Comparison of ENCODE assay signal across 24 cellular contexts in genomic region chr18:49850636-49851035, GRCh38.
"Had no signal": no experiment of that assay in that cellular context is flagged by ENCODE, and none has a peak within 500 bp of the region (broad histone marks: within the 10 kb centered on the region; RNA-seq: fewer than 3 reads in every experiment).

No MANE protein-coding gene starts in this region.

- H3K27ac Mint-ChIP-seq: activated CD4-positive, alpha-beta T cell treated with anti-CD3 and anti-CD28 coated beads, Interleukin-2, amount 10 ng/mL, durations not matched to agents 7 days and 5 days; activated CD8-positive, alpha-beta memory T cell treated with anti-CD3 and anti-CD28 coated beads, Interleukin-2, amount 10 ng/mL, durations not matched to agents 7 days and 5 days; activated CD8-positive, alpha-beta T cell treated with anti-CD3 and anti-CD28 coated beads for 36 hours; activated naive CD8-positive, alpha-beta T cell treated with anti-CD3 and anti-CD28 coated beads, Interleukin-2, amount 50 U/mL, for 24 hours; dendritic cell treated with granulocyte-macrophage colony-stimulating factor and Interleukin-4, amounts not matched to agents 40 ng/mL and 50 ng/mL, for 4 days; memory B cell; neural progenitor cell; progenitor cell of endocrine pancreas; T-helper 2 cell treated with Interferon-gamma antibody and Interleukin-4, amounts not matched to agents 5 μg/mL and 100 μg/mL, for 36 hours had no signal

- H3K27ac ChIP-seq: neural progenitor cell, spleen, VCaP had no signal

- H3K9me3 ChIP-seq: spleen, thyroid gland had no signal

- H3K4me1 Mint-ChIP-seq: activated CD8-positive, alpha-beta memory T cell treated with anti-CD3 and anti-CD28 coated beads, Interleukin-2, amount 10 ng/mL, durations not matched to agents 7 days and 5 days; activated naive CD8-positive, alpha-beta T cell treated with anti-CD3 and anti-CD28 coated beads, Interleukin-2, amount 50 U/mL, for 24 hours; memory B cell had no signal

- H3K27me3 Mint-ChIP-seq: progenitor cell of endocrine pancreas had no signal

- H3K4me2 ChIP-seq: neural progenitor cell had no signal

- FAIRE-seq: urothelium cell line had no signal

- H3K36me3 ChIP-seq: neural progenitor cell, thyroid gland had no signal

- H3K9ac ChIP-seq: neural progenitor cell had no signal

- H2AFZ ChIP-seq: neural progenitor cell had no signal

- H3K9me3 Mint-ChIP-seq: activated CD4-positive, alpha-beta T cell treated with anti-CD3 and anti-CD28 coated beads, Interleukin-2, amount 10 ng/mL, durations not matched to agents 7 days and 5 days; activated CD8-positive, alpha-beta T cell treated with anti-CD3 and anti-CD28 coated beads for 36 hours; activated naive CD8-positive, alpha-beta T cell treated with anti-CD3 and anti-CD28 coated beads, Interleukin-2, amount 50 U/mL, for 24 hours; dendritic cell treated with granulocyte-macrophage colony-stimulating factor and Interleukin-4, amounts not matched to agents 40 ng/mL and 50 ng/mL, for 4 days; memory B cell; naive thymus-derived CD4-positive, alpha-beta T cell; neural progenitor cell; T-helper 2 cell treated with Interferon-gamma antibody and Interleukin-4, amounts not matched to agents 5 μg/mL and 100 μg/mL, for 36 hours had no signal

- DNase-seq: activated CD4-positive, alpha-beta T cell treated with anti-CD3 and anti-CD28 coated beads, Interleukin-2, amount 10 ng/mL, durations not matched to agents 7 days and 5 days; activated CD8-positive, alpha-beta memory T cell treated with anti-CD3 and anti-CD28 coated beads, Interleukin-2, amount 10 ng/mL, durations not matched to agents 7 days and 5 days; activated CD8-positive, alpha-beta T cell treated with anti-CD3 and anti-CD28 coated beads for 36 hours; activated effector memory CD4-positive, alpha-beta T cell treated with anti-CD3 and anti-CD28 coated beads, Interleukin-2, amount 50 U/mL, for 16 hours; activated naive CD4-positive, alpha-beta T cell treated with anti-CD3 and anti-CD28 coated beads, Interleukin-2, amount 50 U/mL, for 16 hours; activated naive CD8-positive, alpha-beta T cell treated with anti-CD3 and anti-CD28 coated beads, Interleukin-2, amount 50 U/mL, for 24 hours; activated T-cell treated with anti-CD3 and anti-CD28 coated beads for 4 hours; effector CD8-positive, alpha-beta T cell; foreskin melanocyte; hypothalamus; naive thymus-derived CD4-positive, alpha-beta T cell; spleen; stimulated activated CD4-positive, alpha-beta T cell treated with anti-CD3 and anti-CD28 coated beads, Interleukin-4, amount 100 ng/mL, for 1 hour; stimulated activated naive CD4-positive, alpha-beta T cell; thyroid gland had no signal

- H3K36me3 Mint-ChIP-seq: activated CD8-positive, alpha-beta memory T cell treated with anti-CD3 and anti-CD28 coated beads, Interleukin-2, amount 10 ng/mL, durations not matched to agents 7 days and 5 days; naive thymus-derived CD4-positive, alpha-beta T cell had no signal

- H3K4me3 Mint-ChIP-seq: activated CD4-positive, alpha-beta T cell treated with anti-CD3 and anti-CD28 coated beads, Interleukin-2, amount 10 ng/mL, durations not matched to agents 7 days and 5 days; activated CD8-positive, alpha-beta memory T cell treated with anti-CD3 and anti-CD28 coated beads, Interleukin-2, amount 10 ng/mL, durations not matched to agents 7 days and 5 days; activated CD8-positive, alpha-beta T cell treated with anti-CD3 and anti-CD28 coated beads for 36 hours; activated naive CD8-positive, alpha-beta T cell treated with anti-CD3 and anti-CD28 coated beads, Interleukin-2, amount 50 U/mL, for 24 hours; dendritic cell treated with granulocyte-macrophage colony-stimulating factor and Interleukin-4, amounts not matched to agents 40 ng/mL and 50 ng/mL, for 4 days; memory B cell; naive thymus-derived CD4-positive, alpha-beta T cell; neural progenitor cell; T-helper 2 cell treated with Interferon-gamma antibody and Interleukin-4, amounts not matched to agents 5 μg/mL and 100 μg/mL, for 36 hours had no signal

- H3K27me3 ChIP-seq: neural progenitor cell, thyroid gland had no signal

- H3K4me3 ChIP-seq: neural progenitor cell, spleen, thyroid gland had no signal

- ATAC-seq: activated CD4-positive, CD25-positive, alpha-beta regulatory T cell treated with anti-CD3 and anti-CD28 coated beads, Interleukin-2, amount 50 U/mL, for 24 hours; activated CD8-positive, alpha-beta memory T cell treated with anti-CD3 and anti-CD28 coated beads, Interleukin-2, amount 10 ng/mL, durations not matched to agents 7 days and 5 days; activated CD8-positive, alpha-beta T cell treated with anti-CD3 and anti-CD28 coated beads for 36 hours; activated naive CD8-positive, alpha-beta T cell treated with anti-CD3 and anti-CD28 coated beads, Interleukin-2, amount 50 U/mL, for 24 hours; esophagus mucosa; naive thymus-derived CD4-positive, alpha-beta T cell had no signal

- H3K4me1 ChIP-seq: spleen had no signal
